In genomic region chr22:50537765-50538164, GRCh38 we compare ENCODE assay signal across 1 cellular context.
TF ChIP-seq lines count a peak whose summit lies in the region.

No MANE protein-coding gene starts in this region.

TF ChIP-seq in IMR-90, 13 proteins besides CTCF, POLR2A, EP300 and RAD21:
- no peak for TF ChIP-seq CEBPB (IDR thresholded peaks at IDR 0.05; ENCODE audit: low read depth, low read length)
- TF ChIP-seq MXI1 (IDR thresholded peaks at IDR 0.05; ENCODE audit: borderline replicate concordance, low read depth, low read length), result no peak
- TF ChIP-seq MAFK (IDR thresholded peaks at IDR 0.05; ENCODE audit: low read depth, low read length), result no peak
- no peak for TF ChIP-seq RFX5 (IDR thresholded peaks at IDR 0.05; ENCODE audit: low read depth, low read length)
- TF ChIP-seq CHD1 (IDR thresholded peaks at IDR 0.05; ENCODE audit: low read depth, low read length), result no peak
- TF ChIP-seq USF2 (IDR thresholded peaks at IDR 0.05; ENCODE audit: low read depth, low read length), result no peak
- TF ChIP-seq BHLHE40 (IDR thresholded peaks at IDR 0.05; ENCODE audit: low read depth, low read length), result no peak
- TF ChIP-seq MAZ (IDR thresholded peaks at IDR 0.05; ENCODE audit: borderline replicate concordance, low read depth, low read length), result no peak
- no peak for TF ChIP-seq NFE2L2 (IDR thresholded peaks at IDR 0.05; ENCODE audit: low read depth, low read length)
- no peak for TF ChIP-seq ELK1 (IDR thresholded peaks at IDR 0.05; ENCODE audit: borderline replicate concordance, low read depth, low read length)
- no peak for TF ChIP-seq SMC3 (IDR thresholded peaks at IDR 0.05; ENCODE audit: low read depth, low read length)
- no peak for TF ChIP-seq FOS (IDR thresholded peaks at IDR 0.05; ENCODE audit: low read depth, low read length)
- TF ChIP-seq RCOR1 (IDR thresholded peaks at IDR 0.05; ENCODE audit: insufficient replicate concordance, low read length), result no peak
